In the genomic region with DNA sequence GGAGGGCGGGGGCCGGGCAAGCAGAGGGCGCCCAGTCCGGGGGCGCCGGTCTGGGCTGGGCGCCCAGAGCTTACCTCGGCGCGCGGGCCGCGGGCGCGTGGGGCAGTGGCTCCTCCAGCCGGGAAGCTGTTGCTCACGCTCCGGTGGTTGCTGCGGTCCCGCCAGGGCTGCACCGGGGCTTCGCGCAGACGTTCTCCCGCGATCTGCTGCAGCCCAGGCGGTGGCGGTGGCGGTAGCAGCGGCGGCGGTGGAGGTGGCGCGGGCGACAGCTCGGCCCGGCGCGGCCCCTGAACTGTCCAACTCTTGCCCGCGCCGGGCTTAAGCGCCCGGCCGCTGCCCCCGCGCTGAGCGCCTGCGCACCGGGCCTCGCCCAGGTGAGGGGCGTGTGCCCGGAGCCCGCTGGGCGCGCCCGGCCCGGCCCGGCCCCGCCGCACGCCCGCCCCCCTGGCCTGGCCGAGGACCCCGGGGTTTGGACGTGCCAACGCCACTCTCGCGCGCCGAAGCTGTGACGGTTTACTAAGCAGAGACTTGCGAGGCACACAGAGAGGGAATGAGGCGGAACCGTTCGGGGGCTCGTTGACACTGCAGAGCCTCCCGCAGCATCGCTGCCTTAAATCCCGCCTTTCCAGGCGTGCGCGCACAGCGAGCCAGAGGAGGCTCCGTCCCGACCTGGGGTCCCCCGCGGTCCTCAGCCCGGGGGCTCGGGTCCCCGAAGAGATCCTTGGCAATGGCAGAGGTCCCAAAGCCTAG, we compare ENCODE assay signal across 8 cellular contexts. TPM values are rescaled to one million over a fixed set of nuclear protein-coding genes. Genes with fewer than 3 reads are reported as not detected.
DNase-seq lines count a peak whose midpoint lies in the region; ATAC-seq and TF ChIP-seq lines count a peak whose summit lies in the region.

A gene (minus strand): TSS at position 586 of the 750 bp plus-strand sequence.

- H3K4me1 Mint-ChIP-seq in activated CD4-positive, alpha-beta T cell treated with anti-CD3 and anti-CD28 coated beads, Interleukin-2, amount 10 ng/mL, durations not matched to agents 7 days and 5 days: peaks cover 11% of the 10 kb centered on the region
- H3K4me1 Mint-ChIP-seq in nephron progenitor cell: peaks cover 23% of the 10 kb centered on the region

- POLR2A ChIA-PET in activated CD4-positive, alpha-beta T cell treated with anti-CD3 and anti-CD28 coated beads, Interleukin-2, amount 10 ng/mL, durations not matched to agents 7 days and 5 days (lab: Charles Lee): no interaction called here

- no peak for TF ChIP-seq CTCF in esophagus muscularis mucosa (IDR thresholded peaks at IDR 0.05)
- no peak for TF ChIP-seq CTCF in nephron progenitor cell (IDR thresholded peaks at IDR 0.05)

- no peak within 1 kb of the TSS for H3K27ac Mint-ChIP-seq in activated CD4-positive, alpha-beta T cell treated with anti-CD3 and anti-CD28 coated beads, Interleukin-2, amount 10 ng/mL, durations not matched to agents 7 days and 5 days
- H3K27ac Mint-ChIP-seq in nephron progenitor cell: no peak within 1 kb of the TSS

- CTCF ChIA-PET in activated CD4-positive, alpha-beta T cell treated with anti-CD3 and anti-CD28 coated beads, Interleukin-2, amount 10 ng/mL, durations not matched to agents 7 days and 5 days (lab: Charles Lee): no interaction called here

- no peak for TF ChIP-seq EP300 in esophagus muscularis mucosa (IDR thresholded peaks at IDR 0.05)

- no peaks in the 10 kb centered on the region for H3K36me3 Mint-ChIP-seq in activated CD4-positive, alpha-beta T cell treated with anti-CD3 and anti-CD28 coated beads, Interleukin-2, amount 10 ng/mL, durations not matched to agents 7 days and 5 days (ENCODE audit: low read depth)
- H3K36me3 Mint-ChIP-seq in nephron progenitor cell (ENCODE audit: low read depth): no peaks in the 10 kb centered on the region

- peaks cover 7 to 40% (median 31%) of the 10 kb centered on the region in 4 donors for H3K4me1 ChIP-seq in esophagus muscularis mucosa

- TF ChIP-seq POLR2A in esophagus muscularis mucosa (IDR thresholded peaks at IDR 0.05; ENCODE audit: low read depth): no peak

- 0% methylated on average over 8 of the region's 91 CpGs for WGBS in esophagus muscularis mucosa

- intact Hi-C loops in esophagus muscularis mucosa (cut with DNase I): no loop called here

- peak; percentile 38 for ATAC-seq in HG03045 (IDR thresholded peaks at IDR 0.05; ENCODE audit: unreplicated experiment)
- ATAC-seq in SK-N-SH treated with all-trans-retinoic acid at 6 μM for 48 hours: peak; percentile 80
- ATAC-seq in GM18520 (IDR thresholded peaks at IDR 0.05; ENCODE audit: unreplicated experiment): no peak
- no peak for ATAC-seq in GM18873 (IDR thresholded peaks at IDR 0.05; ENCODE audit: low FRiP score, unreplicated experiment)

- peak within 1 kb of the TSS; percentile 79 to 86 (median 82) for H3K27ac ChIP-seq in esophagus muscularis mucosa (replicated peaks in 1 of 4)

- no peaks in the 10 kb centered on the region for H3K9me3 ChIP-seq in esophagus muscularis mucosa

- H3K4me3 ChIP-seq in esophagus muscularis mucosa: peak within 1 kb of the TSS; percentile 67 to 79 (median 70)

- H3K27me3 Mint-ChIP-seq in activated CD4-positive, alpha-beta T cell treated with anti-CD3 and anti-CD28 coated beads, Interleukin-2, amount 10 ng/mL, durations not matched to agents 7 days and 5 days: peaks cover 73% of the 10 kb centered on the region
- H3K27me3 Mint-ChIP-seq in nephron progenitor cell (ENCODE audit: low read depth, poor library complexity): peaks cover 55% of the 10 kb centered on the region

- peaks cover 0 to 21% (median 0%) of the 10 kb centered on the region in 4 donors for H3K27me3 ChIP-seq in esophagus muscularis mucosa

- no peaks in the 10 kb centered on the region for H3K36me3 ChIP-seq in esophagus muscularis mucosa

- DNase-seq in activated CD4-positive, alpha-beta T cell treated with anti-CD3 and anti-CD28 coated beads, Interleukin-2, amount 10 ng/mL, durations not matched to agents 7 days and 5 days: no peak
- no peak for DNase-seq in activated CD4-positive, alpha-beta T cell treated with anti-CD3 and anti-CD28 coated beads, Interleukin-2, amount 50 U/mL, for 4 hours
- no peak for DNase-seq in esophagus muscularis mucosa (ENCODE audit: extremely low spot score)
- DNase-seq in nephron progenitor cell: peak; percentile 76

- H3K4me3 Mint-ChIP-seq in activated CD4-positive, alpha-beta T cell treated with anti-CD3 and anti-CD28 coated beads, Interleukin-2, amount 10 ng/mL, durations not matched to agents 7 days and 5 days: peak within 1 kb of the TSS; percentile 28
- peak within 1 kb of the TSS; percentile 85 for H3K4me3 Mint-ChIP-seq in nephron progenitor cell

- no peaks in the 10 kb centered on the region for H3K9me3 Mint-ChIP-seq in activated CD4-positive, alpha-beta T cell treated with anti-CD3 and anti-CD28 coated beads, Interleukin-2, amount 10 ng/mL, durations not matched to agents 7 days and 5 days
- H3K9me3 Mint-ChIP-seq in nephron progenitor cell: no peaks in the 10 kb centered on the region

TF ChIP-seq in SK-N-SH treated with all-trans-retinoic acid at 6 μM for 48 hours, 23 proteins besides CTCF, POLR2A, EP300 and RAD21:
- TF ChIP-seq PPARA (CRISPR knock-in tag; IDR thresholded peaks at IDR 0.05; ENCODE audit: borderline replicate concordance): no peak
TF ChIP-seq in SK-N-SH treated with all-trans-retinoic acid at 6 μM for 48 hours: peak in this region for 0.

RNA-seq across cellular contexts. Expression of the gene that starts here (rescaled TPM):
- not detected for total RNA-seq in activated CD4-positive, alpha-beta T cell treated with anti-CD3 and anti-CD28 coated beads, Interleukin-2, amount 10 ng/mL, durations not matched to agents 7 days and 5 days
- total RNA-seq in esophagus muscularis mucosa: 1 to 10 TPM; 2.2 to 5.0 (median 4.0) TPM

Comparison
In these comparisons a context has a peak if more than half of its experiments do, and no peak if none do; other contexts are left out.
1. ATAC-seq: peak in HG03045 (single experiment) and SK-N-SH treated with all-trans-retinoic acid at 6 μM for 48 hours (single experiment); none in GM18520 (single experiment) and GM18873 (single experiment).